In the genomic region with DNA sequence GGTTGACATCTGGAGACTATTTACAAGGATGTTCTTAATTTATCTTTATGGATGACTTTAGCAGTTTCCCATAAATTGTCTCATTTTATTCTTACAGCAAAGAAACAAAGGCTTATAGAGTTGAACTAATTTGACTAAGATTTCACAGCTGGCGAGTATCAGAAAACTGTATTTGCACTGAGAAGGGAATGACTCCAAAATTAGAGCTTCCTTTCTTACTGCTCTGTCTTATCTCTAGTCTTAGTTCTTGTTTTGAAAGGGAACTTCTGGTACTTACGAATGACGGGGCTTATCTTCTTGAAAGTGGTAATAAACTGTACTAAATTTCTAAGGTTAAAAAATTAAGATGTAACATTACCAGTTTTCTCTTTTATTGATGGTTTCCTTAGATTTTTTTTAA, we compare ENCODE assay signal across 10 cellular contexts. TPM values are rescaled to one million over a fixed set of nuclear protein-coding genes. Genes with fewer than 3 reads are reported as not detected.
DNase-seq lines count a peak whose midpoint lies in the region; ATAC-seq and TF ChIP-seq lines count a peak whose summit lies in the region.
"Had no signal": no experiment of that assay in that cellular context is flagged by ENCODE, and none has a peak within 500 bp of the region (broad histone marks: within the 10 kb centered on the region; RNA-seq: fewer than 3 reads in every experiment).

No MANE protein-coding gene starts in this region.

- 0 out of 2 replicates have a peak, but pooled peaks cover 5% of the 10 kb centered on the region for H3K36me3 ChIP-seq in SK-N-MC (ENCODE audit: insufficient read depth, low read length)
- no peaks in the 10 kb centered on the region for H3K36me3 ChIP-seq in gastrocnemius medialis
- no peaks in the 10 kb centered on the region for H3K36me3 ChIP-seq in colonic mucosa

- H3K4me1 ChIP-seq in gastrocnemius medialis (peaks cover 58 to 83% of the 10 kb centered on the region in 2 donors), colonic mucosa (peaks cover 11% of the 10 kb centered on the region)
- H3K4me1 ChIP-seq: foreskin keratinocyte had no signal

- ATAC-seq in GM19035 (IDR thresholded peaks at IDR 0.05; ENCODE audit: unreplicated experiment), result peak; percentile 61
- peak; percentile 85 for ATAC-seq in HG02852 (IDR thresholded peaks at IDR 0.05; ENCODE audit: unreplicated experiment)
- no peak for ATAC-seq in gastrocnemius medialis
- ATAC-seq: foreskin keratinocyte had no signal

- no peak for TF ChIP-seq CTCF in gastrocnemius medialis (IDR thresholded peaks at IDR 0.05 in 4 of 5, conservative IDR thresholded peaks at IDR 0.05 in 1 of 5)
- no peak for TF ChIP-seq CTCF in colonic mucosa (IDR thresholded peaks at IDR 0.05)

- TF ChIP-seq POLR2A in gastrocnemius medialis (IDR thresholded peaks at IDR 0.05), result no peak

- in situ Hi-C loops in gastrocnemius medialis (cut with MboI; ENCODE audit: low sequenced_read_pairs in 4 of 4), result loop anchor here in 1 of 4 donors (10.0 kb wide), 1 partner anchor 45 kb away; no protein-coding TSS in a partner anchor

- DNase-seq in SK-N-MC (ENCODE audit: low read depth, low spot score) (no peak), gastrocnemius medialis (no peak), globus pallidus (ENCODE audit: low spot score) (no peak), colonic mucosa (no peak), NCI-H1105 (lab: John Stamatoyannopoulos, UW) (no peak), HuH-7.5 (ENCODE audit: low spot score) (no peak)
- DNase-seq: activated CD4-positive, alpha-beta T cell treated with anti-CD3 and anti-CD28 coated beads, Interleukin-2, amount 10 ng/mL, durations not matched to agents 24 days and 14 days; foreskin keratinocyte had no signal

- no peak overlapping the region for H3K9ac ChIP-seq in SK-N-MC (ENCODE audit: insufficient read length)
- no peak overlapping the region for H3K9ac ChIP-seq in colonic mucosa (ENCODE audit: low read depth in 2 of 2, low read length in 2 of 2)

- no peaks in the 10 kb centered on the region for H3K9me3 ChIP-seq in SK-N-MC (ENCODE audit: low read depth, low read length)
- no peaks in the 10 kb centered on the region for H3K9me3 ChIP-seq in gastrocnemius medialis
- H3K9me3 ChIP-seq in colonic mucosa, result no peaks in the 10 kb centered on the region

- H3K27me3 ChIP-seq in gastrocnemius medialis (no peaks in the 10 kb centered on the region), colonic mucosa (no peaks in the 10 kb centered on the region)
- H3K27me3 ChIP-seq: foreskin keratinocyte had no signal

- peak overlapping the region; percentile 86 for H3K27ac ChIP-seq in SK-N-MC
- peak overlapping the region; percentile 47 to 91 (median 78) for H3K27ac ChIP-seq in gastrocnemius medialis
- no peak overlapping the region for H3K27ac ChIP-seq in colonic mucosa
- H3K27ac ChIP-seq: foreskin keratinocyte had no signal

- H3K4me3 ChIP-seq in SK-N-MC, result peak overlapping the region; percentile 18
- H3K4me3 ChIP-seq in gastrocnemius medialis, result no peak overlapping the region
- no peak overlapping the region for H3K4me3 ChIP-seq in colonic mucosa

- intact Hi-C loops in gastrocnemius medialis (cut with DNase I; ENCODE audit: low total_unique reads) (no loop called here), colonic mucosa (cut with DNase I) (no loop called here)

RNA-seq across cellular contexts. Expression of gene CNST, which starts 13.6 kb away (rescaled TPM):
- 100 to 1,000 TPM in 1 of 4 donors, 10 to 100 TPM in 3; 62.7 to 105 (median 81.5) TPM for total RNA-seq in gastrocnemius medialis
- 10 to 100 TPM; 20.9 to 43.1 TPM for total RNA-seq in colonic mucosa

RNA-seq across cellular contexts. Expression of gene TFB2M, which starts 13.8 kb away (rescaled TPM):
- 10 to 100 TPM; 18.9 to 33.1 (median 21.2) TPM for total RNA-seq in gastrocnemius medialis
- total RNA-seq in colonic mucosa, result 10 to 100 TPM; 11.3 to 14.0 TPM

Comparison
In these comparisons a context has a peak if more than half of its experiments do, and no peak if none do; other contexts are left out.
1. ATAC-seq: peak in GM19035 (single experiment) and HG02852 (single experiment); none in gastrocnemius medialis (0 of 2).